Comparison of ENCODE assay signal across 22 cellular contexts in the genomic region with DNA sequence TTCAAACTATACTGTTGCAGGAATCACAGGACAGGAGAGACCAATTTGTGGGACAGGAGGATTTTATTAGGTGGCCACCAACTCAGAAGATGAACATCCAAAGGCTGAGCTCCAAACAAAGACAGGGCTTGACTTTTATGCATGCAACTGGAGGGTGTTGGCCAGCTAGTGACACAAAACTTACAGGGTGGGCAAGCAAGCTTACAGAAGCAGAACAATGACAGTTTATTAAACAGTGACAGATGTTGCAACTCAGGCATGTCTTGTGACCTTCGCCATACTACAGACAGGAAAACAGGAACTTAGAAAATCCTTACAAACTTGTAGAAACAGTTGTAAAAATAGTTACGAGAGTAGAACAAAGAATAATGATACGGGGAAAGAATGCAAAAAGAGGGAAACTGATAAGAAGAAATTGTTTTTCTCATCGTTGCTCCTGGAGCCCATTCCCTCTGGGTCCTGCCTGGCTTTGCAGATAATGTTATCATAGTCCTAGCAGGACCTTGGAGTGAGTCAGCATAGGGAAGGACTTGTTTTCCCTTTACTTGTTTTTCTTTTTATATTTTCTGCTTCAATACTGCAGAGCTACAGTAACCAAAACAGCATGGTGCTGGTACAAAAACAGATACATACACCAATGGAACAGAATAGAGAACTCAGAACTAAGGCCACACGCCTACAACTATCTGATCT.
DNase-seq lines count a peak whose midpoint lies in the region; ATAC-seq and TF ChIP-seq lines count a peak whose summit lies in the region.
"Had no signal": no experiment of that assay in that cellular context is flagged by ENCODE, and none has a peak within 500 bp of the region (broad histone marks: within the 10 kb centered on the region; RNA-seq: fewer than 3 reads in every experiment).

No MANE protein-coding gene starts in this region.

- WGBS in hepatocyte (ENCODE audit: low lambda C conversion rate, missing lambda C conversion rate): 26% methylated on average over 5 of the region's 5 CpGs

- H3K9me3 ChIP-seq in left ventricle myocardium inferior (replicated peaks) (no peaks in the 10 kb centered on the region), hepatocyte (ENCODE audit: low read depth) (no peaks in the 10 kb centered on the region), upper lobe of right lung (no peaks in the 10 kb centered on the region)
- H3K9me3 ChIP-seq: psoas muscle had no signal

- peak overlapping the region; percentile 52 for H3K4me2 ChIP-seq in hepatocyte

- H3K4me1 ChIP-seq in left ventricle myocardium inferior (no peaks in the 10 kb centered on the region), hepatocyte (ENCODE audit: insufficient read depth) (no peaks in the 10 kb centered on the region), upper lobe of right lung (no peaks in the 10 kb centered on the region)
- H3K4me1 ChIP-seq: heart right ventricle, psoas muscle had no signal

- H3K27ac ChIP-seq in left ventricle myocardium inferior (replicated peaks): no peak overlapping the region
- H3K27ac ChIP-seq in hepatocyte: peak overlapping the region; percentile 31
- peak overlapping the region; percentile 53 for H3K27ac ChIP-seq in upper lobe of right lung
- H3K27ac ChIP-seq: C4-2B, psoas muscle had no signal

- no peaks in the 10 kb centered on the region for H3K9me2 ChIP-seq in hepatocyte (replicated peaks; ENCODE audit: insufficient read depth)

- H2AFZ ChIP-seq in hepatocyte: peak overlapping the region; percentile 24

- H3K27me3 ChIP-seq in left ventricle myocardium inferior (ENCODE audit: low read depth): no peaks in the 10 kb centered on the region
- no peaks in the 10 kb centered on the region for H3K27me3 ChIP-seq in hepatocyte
- H3K27me3 ChIP-seq in upper lobe of right lung: no peaks in the 10 kb centered on the region
- H3K27me3 ChIP-seq: heart right ventricle had no signal

- intact Hi-C loops in Right ventricle myocardium superior (cut with DNase I): no loop called here
- intact Hi-C loops in left ventricle myocardium inferior (cut with micrococcal nuclease): no loop called here
- intact Hi-C loops in upper lobe of right lung (cut with DNase I): no loop called here

- H4K20me1 ChIP-seq in hepatocyte (ENCODE audit: insufficient read depth, poor library complexity, severe bottlenecking): no peaks in the 10 kb centered on the region

- TF ChIP-seq CTCF in left ventricle myocardium inferior (IDR thresholded peaks at IDR 0.05; ENCODE audit: borderline replicate concordance) (no peak), hepatocyte (IDR thresholded peaks at IDR 0.05; ENCODE audit: poor library complexity) (no peak), upper lobe of right lung (IDR thresholded peaks at IDR 0.05) (no peak)

- DNase-seq in Right ventricle myocardium superior (no peak), left ventricle myocardium inferior (no peak), SKM-1 treated with dmso at 0.1 percent for 144 hours (lab: John Stamatoyannopoulos, UW; ENCODE audit: unreplicated experiment) (peak; percentile 81), hepatocyte (ENCODE audit: low spot score) (peak; percentile 28), upper lobe of right lung (no peak), activated gamma-delta T cell treated with Interleukin-2 at 50 U/mL for 16 hours (no peak), GDM1 (lab: John Stamatoyannopoulos, UW) (no peak)
- no peak for DNase-seq in NK-92 treated with Interleukin-12 subunit alpha and Interleukin-12 subunit beta, amount 100 ng/mL, for 24 hours (lab: John Stamatoyannopoulos, UW)
- DNase-seq: 8988T; activated CD4-positive, alpha-beta T cell treated with anti-CD3 and anti-CD28 coated beads for 4 hours; activated effector memory CD4-positive, alpha-beta T cell treated with anti-CD3 and anti-CD28 coated beads, Interleukin-2, amount 50 U/mL, for 16 hours; amniotic stem cell; central memory CD4-positive, alpha-beta T cell; DMS79 treated with DMSO at 0.1 percent for 48 hours; heart right ventricle; mammary epithelial cell; NCI-H1092; NCI-H2081; NCI-H524; psoas muscle; stimulated activated CD4-positive, alpha-beta T cell treated with anti-CD3 and anti-CD28 coated beads, Interleukin-12 subunit alpha, Interleukin-12 subunit beta, amount 100 ng/mL, for 4 hours had no signal

- H3K4me3 ChIP-seq in left ventricle myocardium inferior: no peak overlapping the region
- H3K4me3 ChIP-seq in hepatocyte: no peak overlapping the region
- no peak overlapping the region for H3K4me3 ChIP-seq in upper lobe of right lung
- H3K4me3 ChIP-seq: heart right ventricle, psoas muscle had no signal

- ATAC-seq in Right ventricle myocardium superior (ENCODE audit: poor library complexity) (peak; percentile 49), upper lobe of right lung (peak; percentile 83)
- ATAC-seq: heart right ventricle, psoas muscle had no signal

- no peaks in the 10 kb centered on the region for H3K79me2 ChIP-seq in hepatocyte

- H3K36me3 ChIP-seq in left ventricle myocardium inferior (no peaks in the 10 kb centered on the region), hepatocyte (replicated peaks; ENCODE audit: insufficient read depth, low read depth) (no peaks in the 10 kb centered on the region), upper lobe of right lung (no peaks in the 10 kb centered on the region)
- H3K36me3 ChIP-seq: heart right ventricle had no signal

Comparison
In these comparisons a context has a peak if more than half of its experiments do, and no peak if none do; other contexts are left out.
1. DNase-seq: peak in SKM-1 treated with dmso at 0.1 percent for 144 hours (single experiment) and hepatocyte (single experiment); none in Right ventricle myocardium superior (single experiment), left ventricle myocardium inferior (single experiment), upper lobe of right lung (single experiment), activated gamma-delta T cell treated with Interleukin-2 at 50 U/mL for 16 hours (single experiment), NK-92 treated with Interleukin-12 subunit alpha and Interleukin-12 subunit beta, amount 100 ng/mL, for 24 hours (single experiment) and GDM1 (single experiment).